In the genomic region with DNA sequence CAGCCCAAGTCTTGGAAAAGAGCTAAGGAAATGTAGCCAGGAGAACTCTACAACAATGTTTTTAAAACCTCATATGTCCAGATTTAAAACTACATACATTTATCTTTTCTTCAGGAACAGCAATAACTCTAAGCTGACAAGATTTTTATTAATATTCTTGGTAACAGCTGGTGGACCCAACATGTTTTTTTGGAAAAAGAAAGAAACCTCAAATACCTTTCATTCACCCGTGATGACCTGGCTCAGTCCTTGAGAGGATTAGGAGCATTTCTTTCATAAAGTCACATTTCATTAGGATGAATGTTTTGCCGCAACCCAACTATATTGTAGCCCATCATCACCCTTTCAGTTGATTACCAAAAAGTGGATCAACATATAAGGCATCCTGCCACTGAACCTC, we compare ENCODE assay signal across 24 cellular contexts.
"Had no signal": no experiment of that assay in that cellular context is flagged by ENCODE, and none has a peak within 500 bp of the region (broad histone marks: within the 10 kb centered on the region; RNA-seq: fewer than 3 reads in every experiment).

No MANE protein-coding gene starts in this region.

- FAIRE-seq: frontal cortex, islet of Langerhans, urothelium cell line had no signal

- H3K4me1 ChIP-seq: esophagus squamous epithelium, stomach, transverse colon had no signal

- H3K27me3 ChIP-seq: ascending aorta, esophagus squamous epithelium, stomach, transverse colon had no signal

- H3K4me2 ChIP-seq: smooth muscle cell had no signal

- ATAC-seq: left cardiac atrium; sciatic nerve; stimulated activated memory B cell treated with anti-CD40 and anti-IgM and Interleukin-4, amounts not matched to agents 10 μg/mL and 1 μg/mL and 100 μg/mL, for 72 hours had no signal

- H3K4me3 Mint-ChIP-seq: activated CD4-positive, alpha-beta memory T cell treated with anti-CD3 and anti-CD28 coated beads, Interleukin-2, amount 10 ng/mL, durations not matched to agents 7 days and 5 days; activated CD4-positive, alpha-beta T cell treated with anti-CD3 and anti-CD28 coated beads, Interleukin-2, amount 10 ng/mL, durations not matched to agents 24 days and 14 days; activated naive CD4-positive, alpha-beta T cell treated with anti-CD3 and anti-CD28 coated beads, Interleukin-2, amount 50 U/mL, for 24 hours; activated T-helper 1 cell treated with anti-CD3 and anti-CD28 coated beads, Interleukin-12 subunit alpha, Interleukin-12 subunit beta, Interleukin-2, Interleukin-4 antibody, amounts not matched to agents 30 ng/mL and 10 ng/mL and 1 ng/mL, durations not matched to agents 14 hours and 24 hours and 36 hours; endodermal cell; neural crest cell; stimulated activated memory B cell treated with anti-CD40 and anti-IgM and Interleukin-4, amounts not matched to agents 10 μg/mL and 1 μg/mL and 100 μg/mL, for 72 hours had no signal

- H3K36me3 ChIP-seq: esophagus squamous epithelium, stomach, transverse colon had no signal

- H3K9me3 Mint-ChIP-seq: activated CD4-positive, alpha-beta memory T cell treated with anti-CD3 and anti-CD28 coated beads, Interleukin-2, amount 10 ng/mL, durations not matched to agents 7 days and 5 days; activated CD4-positive, alpha-beta T cell treated with anti-CD3 and anti-CD28 coated beads, Interleukin-2, amount 10 ng/mL, durations not matched to agents 24 days and 14 days; activated naive CD4-positive, alpha-beta T cell treated with anti-CD3 and anti-CD28 coated beads, Interleukin-2, amount 50 U/mL, for 24 hours; activated T-helper 1 cell treated with anti-CD3 and anti-CD28 coated beads, Interleukin-12 subunit alpha, Interleukin-12 subunit beta, Interleukin-2, Interleukin-4 antibody, amounts not matched to agents 30 ng/mL and 10 ng/mL and 1 ng/mL, durations not matched to agents 14 hours and 24 hours and 36 hours; endodermal cell; neural crest cell; stimulated activated memory B cell treated with anti-CD40 and anti-IgM and Interleukin-4, amounts not matched to agents 10 μg/mL and 1 μg/mL and 100 μg/mL, for 72 hours had no signal

- DNase-seq: activated CD4-positive, alpha-beta memory T cell treated with anti-CD3 and anti-CD28 coated beads, Interleukin-2, amount 10 ng/mL, durations not matched to agents 7 days and 5 days; activated CD4-positive, alpha-beta T cell treated with anti-CD3 and anti-CD28 coated beads, Interleukin-2, amount 10 ng/mL, durations not matched to agents 24 days and 14 days; activated gamma-delta T cell; cerebellar nuclear complex; cortex of kidney; endodermal cell; esophagus squamous epithelium; hippocampal formation; left cardiac atrium; occipital lobe; posterior cingulate gyrus; stimulated activated CD4-positive, alpha-beta T cell treated with anti-CD3 and anti-CD28 coated beads, Interleukin-15, amount 100 ng/mL, for 24 hours; stomach; transverse colon had no signal

- H3K9me3 ChIP-seq: ascending aorta, esophagus squamous epithelium, stomach, transverse colon had no signal

- H3K4me3 ChIP-seq: ascending aorta, esophagus squamous epithelium, smooth muscle cell, stomach, transverse colon had no signal

- H3K36me3 Mint-ChIP-seq: activated naive CD4-positive, alpha-beta T cell treated with anti-CD3 and anti-CD28 coated beads, Interleukin-2, amount 50 U/mL, for 24 hours; stimulated activated memory B cell treated with anti-CD40 and anti-IgM and Interleukin-4, amounts not matched to agents 10 μg/mL and 1 μg/mL and 100 μg/mL, for 72 hours had no signal

- H3K27ac ChIP-seq: ascending aorta, esophagus squamous epithelium, stomach, transverse colon had no signal

- H3K4me1 Mint-ChIP-seq: activated CD4-positive, alpha-beta memory T cell treated with anti-CD3 and anti-CD28 coated beads, Interleukin-2, amount 10 ng/mL, durations not matched to agents 7 days and 5 days; activated CD4-positive, alpha-beta T cell treated with anti-CD3 and anti-CD28 coated beads, Interleukin-2, amount 10 ng/mL, durations not matched to agents 24 days and 14 days; activated naive CD4-positive, alpha-beta T cell treated with anti-CD3 and anti-CD28 coated beads, Interleukin-2, amount 50 U/mL, for 24 hours; neural crest cell; stimulated activated memory B cell treated with anti-CD40 and anti-IgM and Interleukin-4, amounts not matched to agents 10 μg/mL and 1 μg/mL and 100 μg/mL, for 72 hours had no signal

- H3K27ac Mint-ChIP-seq: activated CD4-positive, alpha-beta memory T cell treated with anti-CD3 and anti-CD28 coated beads, Interleukin-2, amount 10 ng/mL, durations not matched to agents 7 days and 5 days; activated CD4-positive, alpha-beta T cell treated with anti-CD3 and anti-CD28 coated beads, Interleukin-2, amount 10 ng/mL, durations not matched to agents 24 days and 14 days; activated naive CD4-positive, alpha-beta T cell treated with anti-CD3 and anti-CD28 coated beads, Interleukin-2, amount 50 U/mL, for 24 hours; activated T-helper 1 cell treated with anti-CD3 and anti-CD28 coated beads, Interleukin-12 subunit alpha, Interleukin-12 subunit beta, Interleukin-2, Interleukin-4 antibody, amounts not matched to agents 30 ng/mL and 10 ng/mL and 1 ng/mL, durations not matched to agents 14 hours and 24 hours and 36 hours; endodermal cell; stimulated activated memory B cell treated with anti-CD40 and anti-IgM and Interleukin-4, amounts not matched to agents 10 μg/mL and 1 μg/mL and 100 μg/mL, for 72 hours had no signal
